ENCODE assay signal across 11 cellular contexts in genomic region chr22:46609724-46610161, GRCh38.
"Had no signal": no experiment of that assay in that cellular context is flagged by ENCODE, and none has a peak within 500 bp of the region (broad histone marks: within the 10 kb centered on the region; RNA-seq: fewer than 3 reads in every experiment).

No MANE protein-coding gene starts in this region.

- H3K9me3 Mint-ChIP-seq: activated CD4-positive, alpha-beta T cell treated with anti-CD3 and anti-CD28 coated beads, Interleukin-2, amount 10 ng/mL, durations not matched to agents 24 days and 14 days; nephron; T-cell had no signal

- H3K9me3 ChIP-seq: esophagus muscularis mucosa, tibial artery had no signal

- H3K4me3 ChIP-seq: dorsolateral prefrontal cortex, esophagus muscularis mucosa, tibial artery had no signal

- DNase-seq: activated CD4-positive, alpha-beta T cell treated with anti-CD3 and anti-CD28 coated beads, Interleukin-2, amount 10 ng/mL, durations not matched to agents 24 days and 14 days; activated effector memory CD4-positive, alpha-beta T cell treated with Interleukin-2 at 50 U/mL for 16 hours; activated T-cell treated with anti-CD3 and anti-CD28 coated beads for 4 hours; brain microvascular endothelial cell; cerebellar nuclear complex; dorsolateral prefrontal cortex; T-cell; tibial artery had no signal

- ATAC-seq: T-cell had no signal

- H3K27me3 ChIP-seq: brain microvascular endothelial cell, dorsolateral prefrontal cortex, esophagus muscularis mucosa, tibial artery had no signal

- H3K27me3 Mint-ChIP-seq: activated CD4-positive, alpha-beta T cell treated with anti-CD3 and anti-CD28 coated beads, Interleukin-2, amount 10 ng/mL, durations not matched to agents 24 days and 14 days; activated naive CD8-positive, alpha-beta T cell; T-cell had no signal

- H3K27ac ChIP-seq: brain microvascular endothelial cell, esophagus muscularis mucosa, tibial artery had no signal

- H3K4me3 Mint-ChIP-seq: activated CD4-positive, alpha-beta T cell treated with anti-CD3 and anti-CD28 coated beads, Interleukin-2, amount 10 ng/mL, durations not matched to agents 24 days and 14 days; activated naive CD8-positive, alpha-beta T cell; nephron; T-cell had no signal

- H3K36me3 ChIP-seq: brain microvascular endothelial cell, esophagus muscularis mucosa, tibial artery had no signal

- H3K27ac Mint-ChIP-seq: activated CD4-positive, alpha-beta T cell treated with anti-CD3 and anti-CD28 coated beads, Interleukin-2, amount 10 ng/mL, durations not matched to agents 24 days and 14 days; activated naive CD8-positive, alpha-beta T cell; T-cell had no signal

- H3K36me3 Mint-ChIP-seq: activated naive CD8-positive, alpha-beta T cell; T-cell had no signal
